ENCODE assay signal across 9 cellular contexts in the genomic region with DNA sequence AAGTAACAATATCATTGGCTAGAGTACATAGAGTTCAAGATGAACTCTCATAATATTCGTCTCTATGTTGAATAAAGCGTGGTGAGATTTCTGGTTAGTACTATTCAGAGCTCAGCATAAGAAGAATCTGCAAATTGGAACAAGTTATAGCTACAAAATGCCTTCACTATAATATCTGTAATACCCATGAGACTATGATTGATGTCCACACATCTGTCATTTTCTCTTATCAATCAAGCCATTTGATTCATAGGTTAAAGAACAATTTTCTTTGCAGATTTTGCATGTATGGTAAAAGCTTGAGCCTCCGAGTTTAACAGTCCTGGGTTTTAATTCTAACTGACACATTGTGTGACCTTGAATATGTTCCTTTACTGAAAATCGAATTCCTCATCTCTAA. TPM values are rescaled to one million over a fixed set of nuclear protein-coding genes. Genes with fewer than 3 reads are reported as not detected.
DNase-seq lines count a peak whose midpoint lies in the region; ATAC-seq and TF ChIP-seq lines count a peak whose summit lies in the region.
"Had no signal": no experiment of that assay in that cellular context is flagged by ENCODE, and none has a peak within 500 bp of the region (broad histone marks: within the 10 kb centered on the region; RNA-seq: fewer than 3 reads in every experiment).

No MANE protein-coding gene starts in this region.

- H3K4me1 Mint-ChIP-seq in H9, result peaks cover 46 to 47% of the 10 kb centered on the region in 2 experiments
- peaks cover 40% of the 10 kb centered on the region for H3K4me1 Mint-ChIP-seq in activated naive CD8-positive, alpha-beta T cell treated with anti-CD3 and anti-CD28 coated beads, Interleukin-2, amount 10 ng/mL, durations not matched to agents 7 days and 5 days

- H3K14ac ChIP-seq in H9 (ENCODE audit: insufficient read depth, low read length), result no peak overlapping the region

- H2BK20ac ChIP-seq in H9 (ENCODE audit: low read depth, low read length, poor library complexity, severe bottlenecking), result no peak overlapping the region

- no peaks in the 10 kb centered on the region for H4K20me1 ChIP-seq in H9 (ENCODE audit: control insufficient read depth, insufficient read depth, insufficient read length)

- no peak for ATAC-seq in activated naive CD8-positive, alpha-beta T cell treated with anti-CD3 and anti-CD28 coated beads, Interleukin-2, amount 10 ng/mL, durations not matched to agents 7 days and 5 days (ENCODE audit: low read depth)
- ATAC-seq in omental fat pad (ENCODE audit: low FRiP score), result no peak
- ATAC-seq in GM18511 (IDR thresholded peaks at IDR 0.05; ENCODE audit: unreplicated experiment), result no peak

- H3K18ac ChIP-seq in H9 (ENCODE audit: insufficient read length, low read depth, low read length), result no peak overlapping the region

- no peak overlapping the region for H3K27ac ChIP-seq in A673 (ENCODE audit: low read depth, low read length, poor library complexity, severe bottlenecking)
- H3K27ac ChIP-seq in H9 (ENCODE audit: insufficient read length, low read depth, low read length), result no peak overlapping the region

- no peaks in the 10 kb centered on the region for H3K9me3 ChIP-seq in A673 (ENCODE audit: low read depth, low read length, poor library complexity, severe bottlenecking)
- no peaks in the 10 kb centered on the region for H3K9me3 ChIP-seq in H9 (ENCODE audit: control insufficient read depth, low read depth, low read length)

- H4K91ac ChIP-seq in H9 (ENCODE audit: insufficient read length, low read depth, low read length), result no peak overlapping the region

- CTCF ChIA-PET in A673 (lab: Charles Lee), result interaction anchor here (0.8 kb wide), 1 partner anchor 23 kb away, joined by 3 read pairs; no protein-coding TSS in a partner anchor

- H3K23me2 ChIP-seq in H9 (ENCODE audit: insufficient read length, low read depth, low read length, poor library complexity, severe bottlenecking), result peaks cover 13% of the 10 kb centered on the region

- H3K4me2 ChIP-seq in H9 (ENCODE audit: insufficient read depth, insufficient read length, low read length), result peak overlapping the region; percentile 79

- H3K4me1 ChIP-seq in A673 (ENCODE audit: insufficient read depth, low read length, poor library complexity, severe bottlenecking) (peaks cover 52% of the 10 kb centered on the region), H9 (ENCODE audit: insufficient read depth, low read length) (no peaks in the 10 kb centered on the region)

- WGBS in H9 (ENCODE audit: extremely low coverage, insufficient read length, low lambda C conversion rate), result no CpG with 5 or more reads among the region's 4 CpGs

- H2BK12ac ChIP-seq in H9 (ENCODE audit: insufficient read length, low read depth, low read length), result no peak overlapping the region

- no peak overlapping the region for H3K56ac ChIP-seq in H9 (ENCODE audit: insufficient read length, low read depth, low read length)

- H3K4ac ChIP-seq in H9 (ENCODE audit: low read depth, low read length), result no peak overlapping the region

- no peak overlapping the region for H2AFZ ChIP-seq in H9 (ENCODE audit: low read length)

- no peak overlapping the region for H2BK120ac ChIP-seq in H9 (ENCODE audit: low read depth, low read length, poor library complexity, severe bottlenecking)

- no peaks in the 10 kb centered on the region for H3K27me3 Mint-ChIP-seq in H9 (ENCODE audit: low read depth)
- no peaks in the 10 kb centered on the region for H3K27me3 Mint-ChIP-seq in activated naive CD8-positive, alpha-beta T cell treated with anti-CD3 and anti-CD28 coated beads, Interleukin-2, amount 10 ng/mL, durations not matched to agents 7 days and 5 days

- H2BK15ac ChIP-seq in H9 (ENCODE audit: low read depth, low read length), result no peak overlapping the region

- no TSS peak for BruUV-seq in A673 (replicated peaks; lab: Mats Ljungman, UMichigan)

- peak overlapping the region; percentile 95 to 96 for H3K4me3 Mint-ChIP-seq in H9
- peak overlapping the region; percentile 92 for H3K4me3 Mint-ChIP-seq in activated naive CD8-positive, alpha-beta T cell treated with anti-CD3 and anti-CD28 coated beads, Interleukin-2, amount 10 ng/mL, durations not matched to agents 7 days and 5 days

- H3K4me3 ChIP-seq in A673 (ENCODE audit: low read depth, low read length, poor library complexity, severe bottlenecking), result peak overlapping the region; percentile 79
- H3K4me3 ChIP-seq in kidney epithelial cell (ENCODE audit: low read depth, low read length), result peak overlapping the region; percentile 96

- H3K79me1 ChIP-seq in H9 (ENCODE audit: insufficient read depth, low read depth, low read length, poor library complexity, severe bottlenecking), result no peaks in the 10 kb centered on the region

- H3K36me3 Mint-ChIP-seq in H9 (ENCODE audit: insufficient read depth in 1 of 3, low read depth in 3 of 3), result peaks cover 6 to 30% (median 26%) of the 10 kb centered on the region in 3 experiments; a peak in 6 of 7 replicates
- peaks cover 15% of the 10 kb centered on the region for H3K36me3 Mint-ChIP-seq in activated naive CD8-positive, alpha-beta T cell treated with anti-CD3 and anti-CD28 coated beads, Interleukin-2, amount 10 ng/mL, durations not matched to agents 7 days and 5 days

- DNase-seq in A673 (ENCODE audit: low spot score), result no peak
- DNase-seq in H9, result no peak
- no peak for DNase-seq in activated naive CD8-positive, alpha-beta T cell treated with anti-CD3 and anti-CD28 coated beads, Interleukin-2, amount 10 ng/mL, durations not matched to agents 7 days and 5 days
- no peak for DNase-seq in kidney epithelial cell (ENCODE audit: low read depth)
- DNase-seq in GF-D8 (lab: John Stamatoyannopoulos, UW), result no peak
- DNase-seq in mesenteric fat pad (ENCODE audit: low spot score), result no peak
- no peak for DNase-seq in omental fat pad (ENCODE audit: low spot score)
- DNase-seq: NCI-H2081 had no signal

- POLR2A ChIA-PET in A673 (lab: Charles Lee; ENCODE audit: low non-redundant PET), result no interaction called here
- POLR2A ChIA-PET in activated naive CD8-positive, alpha-beta T cell treated with anti-CD3 and anti-CD28 coated beads, Interleukin-2, amount 10 ng/mL, durations not matched to agents 7 days and 5 days (lab: Charles Lee), result interaction anchor here (3.3 kb wide), 1 partner anchor 24 kb away, joined by 38 read pairs; a partner anchor contains a TSS

- H2BK5ac ChIP-seq in H9 (ENCODE audit: insufficient read length, low read length), result no peak overlapping the region

- no peak overlapping the region for H2AK5ac ChIP-seq in H9 (ENCODE audit: insufficient read length, low read length)

- no peak overlapping the region for H3K23ac ChIP-seq in H9 (ENCODE audit: insufficient read length, low read depth, low read length)

- no peak overlapping the region for H4K5ac ChIP-seq in H9 (ENCODE audit: insufficient read length, low read depth, low read length)

- peaks cover 6% of the 10 kb centered on the region for H3K36me3 ChIP-seq in A673 (ENCODE audit: insufficient read depth, low read length, poor library complexity, severe bottlenecking)
- no peaks in the 10 kb centered on the region for H3K36me3 ChIP-seq in kidney epithelial cell (ENCODE audit: control insufficient read depth, insufficient read depth, low read length)

- TF ChIP-seq CTCF in A673 (conservative IDR thresholded peaks at IDR 0.05; ENCODE audit: low read depth, low read length), result no peak
- no peak for TF ChIP-seq CTCF in H9 (conservative IDR thresholded peaks at IDR 0.05)
- no peak for TF ChIP-seq CTCF in kidney epithelial cell (IDR thresholded peaks at IDR 0.05; ENCODE audit: insufficient read depth, low read length, poor library complexity, severe bottlenecking)
- no peak for TF ChIP-seq CTCF in omental fat pad (IDR thresholded peaks at IDR 0.05)

- H3K27me3 ChIP-seq in A673 (replicated peaks; ENCODE audit: insufficient read depth, low read depth, low read length, poor library complexity), result no peaks in the 10 kb centered on the region
- no peaks in the 10 kb centered on the region for H3K27me3 ChIP-seq in H9 (ENCODE audit: insufficient read depth, low read length)
- H3K27me3 ChIP-seq in kidney epithelial cell (ENCODE audit: control insufficient read depth, insufficient read depth, low read length), result no peaks in the 10 kb centered on the region

- intact Hi-C loops in A673 (cut with micrococcal nuclease; ENCODE audit: unreplicated experiment), result no loop called here

- 0 out of 7 replicates have a peak overlapping the region, but pooled peaks of 1 of the 3 experiments have one; percentile 98 for H3K27ac Mint-ChIP-seq in H9
- peak overlapping the region; percentile 9 for H3K27ac Mint-ChIP-seq in activated naive CD8-positive, alpha-beta T cell treated with anti-CD3 and anti-CD28 coated beads, Interleukin-2, amount 10 ng/mL, durations not matched to agents 7 days and 5 days

- no peak overlapping the region for H3T11ph ChIP-seq in H9 (ENCODE audit: low read length)

- peaks cover 16% of the 10 kb centered on the region; the same call in 1 of the 2 replicates for H3K79me2 ChIP-seq in H9 (ENCODE audit: insufficient read depth, low read length)

- H3K9me3 Mint-ChIP-seq in H9, result peaks cover 0 to 4% of the 10 kb centered on the region in 2 experiments; a peak in 1 of 5 replicates
- no peaks in the 10 kb centered on the region for H3K9me3 Mint-ChIP-seq in activated naive CD8-positive, alpha-beta T cell treated with anti-CD3 and anti-CD28 coated beads, Interleukin-2, amount 10 ng/mL, durations not matched to agents 7 days and 5 days

- H4K8ac ChIP-seq in H9 (replicated peaks; ENCODE audit: insufficient read length, low read depth, low read length), result no peak overlapping the region

- H3K9ac ChIP-seq in H9 (ENCODE audit: extremely low read depth, insufficient read length, low read length), result peak overlapping the region; percentile 91

RNA-seq across cellular contexts. Expression of a gene that starts 1.4 kb away (rescaled TPM):
- 32.1 and 35.5 TPM in 2 replicates for total RNA-seq in A673 (2021)
- total RNA-seq in H9 (2021), result 37.5 and 38.5 TPM in 2 replicates
- total RNA-seq in activated naive CD8-positive, alpha-beta T cell treated with anti-CD3 and anti-CD28 coated beads, Interleukin-2, amount 10 ng/mL, durations not matched to agents 7 days and 5 days, result 10 to 100 TPM; 25.8 to 31.6 TPM
- 18.6 and 18.7 TPM in 2 replicates for total RNA-seq in kidney epithelial cell
- total RNA-seq in mesenteric fat pad, result 29.2 TPM
- 10 to 100 TPM; 15.9 to 25.5 (median 21.2) TPM for total RNA-seq in omental fat pad

RNA-seq across cellular contexts. Expression of a gene that starts 1.6 kb away (rescaled TPM):
- total RNA-seq in A673 (2021) (47.7 and 52.7 TPM in 2 replicates), H9 (2021) (83.5 and 93.7 TPM in 2 replicates), kidney epithelial cell (7.6 and 8.0 TPM in 2 replicates), mesenteric fat pad (3.6 TPM), omental fat pad (1 to 10 TPM; 1.4 to 2.0 (median 1.6) TPM)
- 10 to 100 TPM; 35.1 to 37.9 TPM for total RNA-seq in activated naive CD8-positive, alpha-beta T cell treated with anti-CD3 and anti-CD28 coated beads, Interleukin-2, amount 10 ng/mL, durations not matched to agents 7 days and 5 days

RNA-seq across cellular contexts. Expression of a gene that starts 23.0 kb away (rescaled TPM):
- total RNA-seq in A673 (2021) (150 and 164 TPM in 2 replicates), H9 (2021) (133 TPM in 2 replicates), kidney epithelial cell (114 and 147 TPM in 2 replicates), mesenteric fat pad (89.6 TPM), omental fat pad (10 to 100 TPM; 32.5 to 81.3 (median 68.8) TPM)
- total RNA-seq in activated naive CD8-positive, alpha-beta T cell treated with anti-CD3 and anti-CD28 coated beads, Interleukin-2, amount 10 ng/mL, durations not matched to agents 7 days and 5 days, result 10 to 100 TPM; 87.1 to 87.3 TPM
